In the genomic region with DNA sequence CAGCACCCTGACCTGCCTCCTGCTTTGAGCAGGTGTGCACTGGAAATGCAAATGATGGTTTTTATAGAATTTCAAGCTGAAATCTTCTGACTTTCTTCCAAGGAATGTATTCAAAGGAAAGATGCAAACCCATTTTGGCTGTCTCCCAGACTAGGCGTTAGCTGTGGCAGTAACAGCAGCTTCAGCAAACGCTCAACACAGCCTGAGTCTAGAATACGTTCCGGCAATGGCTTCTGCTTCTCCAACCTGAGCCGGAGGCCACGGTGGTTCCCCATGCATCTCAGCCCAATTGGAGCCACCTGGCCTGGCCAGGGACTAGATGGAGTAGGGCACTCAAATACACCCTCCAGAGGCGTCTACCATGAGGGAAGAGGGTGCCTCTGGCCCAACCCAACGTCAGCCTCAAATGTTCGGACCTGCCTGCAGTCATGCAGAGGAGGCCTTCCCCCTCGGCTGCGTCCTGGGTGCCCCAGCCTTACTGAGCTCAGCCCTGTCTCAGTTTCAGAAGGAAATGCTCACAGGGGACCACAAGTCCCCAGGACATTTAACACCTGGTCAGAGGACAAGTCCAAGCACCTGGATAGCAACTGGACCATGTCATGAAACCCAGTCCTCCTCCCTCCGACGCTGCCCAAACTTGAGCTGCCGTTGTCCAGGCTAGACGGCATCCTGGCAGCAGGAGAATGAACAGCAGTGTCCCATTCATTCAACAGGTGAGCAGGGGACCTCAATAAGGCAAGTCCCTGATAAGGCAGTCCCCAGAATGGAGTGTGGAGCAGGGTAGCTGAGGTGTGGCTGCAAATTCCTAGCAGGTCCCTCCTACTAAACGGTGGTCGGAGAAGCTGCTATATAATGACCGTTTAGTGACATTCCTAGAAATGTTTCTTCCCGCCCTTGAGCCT, we compare ENCODE assay signal across 15 cellular contexts.
"Had no signal": no experiment of that assay in that cellular context is flagged by ENCODE, and none has a peak within 500 bp of the region (broad histone marks: within the 10 kb centered on the region; RNA-seq: fewer than 3 reads in every experiment).

No MANE protein-coding gene starts in this region.

- H3K36me3 Mint-ChIP-seq: natural killer cell had no signal

- H3K4me3 ChIP-seq: stomach, thyroid gland had no signal

- H3K9me3 ChIP-seq: stomach, thyroid gland had no signal

- H3K27me3 Mint-ChIP-seq: activated CD4-positive, alpha-beta T cell treated with anti-CD3 and anti-CD28 coated beads for 36 hours; activated CD8-positive, alpha-beta T cell treated with anti-CD3 and anti-CD28 coated beads for 36 hours; activated naive CD8-positive, alpha-beta T cell treated with anti-CD3 and anti-CD28 coated beads, Interleukin-2, amount 50 U/mL, for 24 hours; central memory CD8-positive, alpha-beta T cell had no signal

- H3K36me3 ChIP-seq: stomach, thyroid gland, WERI-Rb-1 had no signal

- ATAC-seq: activated naive CD8-positive, alpha-beta T cell treated with anti-CD3 and anti-CD28 coated beads, Interleukin-2, amount 50 U/mL, for 24 hours; natural killer cell had no signal

- H3K4me3 Mint-ChIP-seq: activated CD4-positive, alpha-beta T cell treated with anti-CD3 and anti-CD28 coated beads for 36 hours; activated CD8-positive, alpha-beta T cell treated with anti-CD3 and anti-CD28 coated beads for 36 hours; activated naive CD8-positive, alpha-beta T cell treated with anti-CD3 and anti-CD28 coated beads, Interleukin-2, amount 50 U/mL, for 24 hours; central memory CD8-positive, alpha-beta T cell; natural killer cell had no signal

- DNase-seq: activated CD4-positive, alpha-beta T cell treated with anti-CD3 and anti-CD28 coated beads for 36 hours; activated CD8-positive, alpha-beta memory T cell treated with anti-CD3 and anti-CD28 coated beads, Interleukin-2, amount 50 U/mL, for 48 hours; activated CD8-positive, alpha-beta T cell treated with anti-CD3 and anti-CD28 coated beads for 36 hours; activated naive CD4-positive, alpha-beta T cell treated with Interleukin-2 at 50 U/mL for 16 hours; activated naive CD8-positive, alpha-beta T cell treated with anti-CD3 and anti-CD28 coated beads, Interleukin-2, amount 50 U/mL, for 24 hours; effector memory CD4-positive, alpha-beta T cell; hypothalamus; natural killer cell; stimulated activated CD4-positive, alpha-beta T cell treated with anti-CD3 and anti-CD28 coated beads, Interleukin-15, amount 100 ng/mL, for 24 hours; stomach; T-helper 1 cell; thyroid gland; WERI-Rb-1 had no signal

- H3K9me3 Mint-ChIP-seq: activated CD8-positive, alpha-beta T cell treated with anti-CD3 and anti-CD28 coated beads for 36 hours; activated naive CD8-positive, alpha-beta T cell treated with anti-CD3 and anti-CD28 coated beads, Interleukin-2, amount 50 U/mL, for 24 hours; central memory CD8-positive, alpha-beta T cell; natural killer cell had no signal

- H3K4me1 Mint-ChIP-seq: activated naive CD8-positive, alpha-beta T cell treated with anti-CD3 and anti-CD28 coated beads, Interleukin-2, amount 50 U/mL, for 24 hours had no signal

- H3K27ac Mint-ChIP-seq: activated CD4-positive, alpha-beta T cell treated with anti-CD3 and anti-CD28 coated beads for 36 hours; activated CD8-positive, alpha-beta T cell treated with anti-CD3 and anti-CD28 coated beads for 36 hours; activated naive CD8-positive, alpha-beta T cell treated with anti-CD3 and anti-CD28 coated beads, Interleukin-2, amount 50 U/mL, for 24 hours; natural killer cell had no signal

- H3K27ac ChIP-seq: epithelial cell of prostate, thyroid gland, WERI-Rb-1 had no signal

- H3K27me3 ChIP-seq: stomach, thyroid gland had no signal
